29 cellular contexts compared by ENCODE assay signal in the genomic region with DNA sequence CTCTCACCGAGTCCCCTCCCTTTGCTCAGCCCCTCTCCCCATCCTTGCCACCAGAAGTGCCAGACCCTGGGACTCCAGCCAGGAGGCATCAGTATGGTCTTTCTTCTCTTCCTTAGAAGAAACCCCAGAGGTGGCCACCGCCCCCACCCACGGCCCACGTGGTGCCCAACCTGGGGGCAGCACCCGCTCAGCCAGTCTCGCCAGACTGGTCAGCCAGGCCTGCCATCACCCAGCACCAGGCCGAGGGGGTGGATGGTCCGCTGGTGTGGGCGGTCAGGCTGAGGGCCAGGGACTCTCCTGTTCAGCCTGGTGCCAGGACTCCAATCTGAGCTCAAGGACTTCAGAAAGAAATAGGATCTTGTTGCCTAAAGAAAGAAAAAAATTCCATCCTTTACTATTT. TPM values are rescaled to one million over a fixed set of nuclear protein-coding genes. Genes with fewer than 3 reads are reported as not detected.
DNase-seq lines count a peak whose midpoint lies in the region; ATAC-seq, FAIRE-seq and TF ChIP-seq lines count a peak whose summit lies in the region.
"Had no signal": no experiment of that assay in that cellular context is flagged by ENCODE, and none has a peak within 500 bp of the region (broad histone marks: within the 10 kb centered on the region; RNA-seq: fewer than 3 reads in every experiment).

No MANE protein-coding gene starts in this region.

- H3K4me2 ChIP-seq in HepG2 (ENCODE audit: low read depth, low read length) = no peak overlapping the region
- H3K4me2 ChIP-seq: SK-N-SH had no signal

- no peak overlapping the region for H3K27ac ChIP-seq in right lobe of liver
- H3K27ac ChIP-seq in HepG2 (ENCODE audit: extremely low read length, insufficient read depth, low read length) = no peak overlapping the region
- no peak overlapping the region for H3K27ac ChIP-seq in upper lobe of right lung
- H3K27ac ChIP-seq: dorsolateral prefrontal cortex, HL-60 had no signal

- TF ChIP-seq RAD21 in HepG2 (CRISPR knock-in tag; IDR thresholded peaks at IDR 0.05) = no peak

- no peaks in the 10 kb centered on the region for H3K9me3 Mint-ChIP-seq in activated CD4-positive, alpha-beta memory T cell treated with anti-CD3 and anti-CD28 coated beads, Interleukin-2, amount 10 ng/mL, durations not matched to agents 7 days and 5 days
- H3K9me3 Mint-ChIP-seq: activated naive CD8-positive, alpha-beta T cell treated with anti-CD3 and anti-CD28 coated beads, Interleukin-2, amount 50 U/mL, for 24 hours; stimulated activated naive CD8-positive, alpha-beta T cell treated with anti-CD3 and anti-CD28 coated beads, Interleukin-15, amount 100 ng/mL, for 72 hours had no signal

- CTCF ChIA-PET in HepG2 (lab: Yijun Ruan, JAX; ENCODE audit: low intra/inter-chr PET ratio, low total read pairs) = no interaction called here
- CTCF ChIA-PET in activated CD4-positive, alpha-beta memory T cell treated with anti-CD3 and anti-CD28 coated beads, Interleukin-2, amount 10 ng/mL, durations not matched to agents 7 days and 5 days (lab: Charles Lee) = interaction anchor here (1.6 to 3.9 kb wide), 2 partner anchors 13 to 31 kb away, joined by 5 to 39 read pairs; no protein-coding TSS in a partner anchor

- intact Hi-C loops in right lobe of liver (cut with DNase I) (no loop called here), HepG2 (cut with micrococcal nuclease; ENCODE audit: unreplicated experiment) (no loop called here), mucosa of descending colon (cut with DNase I, micrococcal nuclease) (no loop called here), upper lobe of right lung (cut with DNase I) (no loop called here)

- no peak overlapping the region for H3K4me3 Mint-ChIP-seq in T-helper 17 cell
- H3K4me3 Mint-ChIP-seq in activated CD4-positive, alpha-beta memory T cell treated with anti-CD3 and anti-CD28 coated beads, Interleukin-2, amount 10 ng/mL, durations not matched to agents 7 days and 5 days = no peak overlapping the region
- H3K4me3 Mint-ChIP-seq: activated naive CD8-positive, alpha-beta T cell treated with anti-CD3 and anti-CD28 coated beads, Interleukin-2, amount 50 U/mL, for 24 hours; stimulated activated naive CD8-positive, alpha-beta T cell treated with anti-CD3 and anti-CD28 coated beads, Interleukin-15, amount 100 ng/mL, for 72 hours had no signal

- no peak for TF ChIP-seq CTCF in right lobe of liver (IDR thresholded peaks at IDR 0.05)
- TF ChIP-seq CTCF in HepG2 (CRISPR knock-in tag; IDR thresholded peaks at IDR 0.05) = no peak
- TF ChIP-seq CTCF in mucosa of descending colon (IDR thresholded peaks at IDR 0.05) = no peak
- TF ChIP-seq CTCF in upper lobe of right lung (IDR thresholded peaks at IDR 0.05) = no peak

- BruUV-seq in HepG2 (replicated peaks; lab: Mats Ljungman, UMichigan) = no TSS peak

- H3K9ac ChIP-seq in HepG2 (ENCODE audit: insufficient read depth, low read depth, low read length) = no peak overlapping the region
- H3K9ac ChIP-seq: SK-N-SH had no signal

- TF ChIP-seq POLR2A in right lobe of liver (IDR thresholded peaks at IDR 0.05) (no peak), HepG2 (IDR thresholded peaks at IDR 0.05; ENCODE audit: insufficient read depth in 1 of 2, low read depth in 2 of 2, low read length in 2 of 2) (no peak)

- H3K79me2 ChIP-seq in HepG2 (ENCODE audit: insufficient read depth, low read length) = no peaks in the 10 kb centered on the region

- WGBS in right lobe of liver (ENCODE audit: insufficient coverage, low coverage, low lambda C conversion rate, missing lambda C conversion rate) = 89% methylated on average over 1 of the region's 9 CpGs
- WGBS in HepG2 (ENCODE audit: low lambda C conversion rate) = 35% methylated on average over 6 of the region's 9 CpGs

- H4K20me1 ChIP-seq in HepG2 (ENCODE audit: insufficient read depth, low read length) = no peaks in the 10 kb centered on the region

- H3K4me1 ChIP-seq in right lobe of liver (peaks cover 0 to 8% (median 2%) of the 10 kb centered on the region in 4 donors), HepG2 (ENCODE audit: insufficient read depth, low read length) (peaks cover 54% of the 10 kb centered on the region), mucosa of descending colon (ENCODE audit: low read depth) (peaks cover 41% of the 10 kb centered on the region), upper lobe of right lung (peaks cover 10% of the 10 kb centered on the region)

- H3K4me1 Mint-ChIP-seq in T-helper 17 cell = peaks cover 30% of the 10 kb centered on the region
- H3K4me1 Mint-ChIP-seq in activated CD4-positive, alpha-beta memory T cell treated with anti-CD3 and anti-CD28 coated beads, Interleukin-2, amount 10 ng/mL, durations not matched to agents 7 days and 5 days = peaks cover 32% of the 10 kb centered on the region

- H3K36me3 Mint-ChIP-seq in T-helper 17 cell (ENCODE audit: low read depth) = no peaks in the 10 kb centered on the region
- H3K36me3 Mint-ChIP-seq in activated CD4-positive, alpha-beta memory T cell treated with anti-CD3 and anti-CD28 coated beads, Interleukin-2, amount 10 ng/mL, durations not matched to agents 7 days and 5 days (ENCODE audit: low read depth) = no peaks in the 10 kb centered on the region

- no peak overlapping the region for H3K4me3 ChIP-seq in right lobe of liver
- H3K4me3 ChIP-seq in HepG2 (replicated peaks in 1 of 3; ENCODE audit: insufficient read depth in 1 of 3, low read depth in 2 of 3, low read length in 3 of 3) = no peak overlapping the region
- H3K4me3 ChIP-seq in mucosa of descending colon = no peak overlapping the region
- no peak overlapping the region for H3K4me3 ChIP-seq in upper lobe of right lung
- H3K4me3 ChIP-seq: dorsolateral prefrontal cortex, HAP-1, skin epidermis had no signal

- no peak for TF ChIP-seq EP300 in HepG2 (IDR thresholded peaks at IDR 0.05; ENCODE audit: low read depth in 2 of 2, low read length in 2 of 2)
- no peak for TF ChIP-seq EP300 in HepG2 (CRISPR knock-in tag; IDR thresholded peaks at IDR 0.05; ENCODE audit: borderline replicate concordance)

- peak in 2 of 3 donors; percentile 20 to 59 for DNase-seq in right lobe of liver
- DNase-seq in HepG2 (ENCODE audit: low spot score) = no peak
- DNase-seq in T-helper 17 cell = no peak
- peak in 2 of 3 donors; percentile 42 to 60 for DNase-seq in mucosa of descending colon
- DNase-seq in upper lobe of right lung = peak; percentile 73
- no peak for DNase-seq in activated CD4-positive, alpha-beta memory T cell treated with anti-CD3 and anti-CD28 coated beads, Interleukin-2, amount 10 ng/mL, durations not matched to agents 7 days and 5 days
- DNase-seq: activated CD4-positive, alpha-beta T cell treated with anti-CD3 and anti-CD28 coated beads for 4 hours; activated naive CD8-positive, alpha-beta T cell treated with anti-CD3 and anti-CD28 coated beads, Interleukin-2, amount 50 U/mL, for 24 hours; activated T-cell treated with anti-CD3 and anti-CD28 coated beads, Interleukin-2, amount 50 U/mL, for 48 hours; BE2C; cerebellar nuclear complex; COR-L47; dorsolateral prefrontal cortex; GDM1; hippocampal formation; NCI-H1105; NCI-H2029; NCI-H774; nucleus accumbens; SK-N-SH; stimulated activated naive CD8-positive, alpha-beta T cell treated with anti-CD3 and anti-CD28 coated beads, Interleukin-15, amount 100 ng/mL, for 72 hours; T-helper 2 cell had no signal

- H3K27me3 ChIP-seq in right lobe of liver (no peaks in the 10 kb centered on the region), HepG2 (ENCODE audit: control insufficient read depth in 1 of 2, insufficient read depth in 2 of 2, low read length in 2 of 2) (peaks cover 0 to 31% of the 10 kb centered on the region in 2 experiments; a peak in 3 of 5 replicates), upper lobe of right lung (no peaks in the 10 kb centered on the region)
- H3K27me3 ChIP-seq: BE2C, dorsolateral prefrontal cortex had no signal

- no peak overlapping the region for H2AFZ ChIP-seq in HepG2 (ENCODE audit: low read length)

- ATAC-seq in right lobe of liver = no peak
- no peak for ATAC-seq in HepG2
- ATAC-seq in T-helper 17 cell = no peak
- ATAC-seq in mucosa of descending colon = no peak
- no peak for ATAC-seq in upper lobe of right lung
- ATAC-seq in HG03280 (IDR thresholded peaks at IDR 0.05; ENCODE audit: unreplicated experiment) = no peak
- ATAC-seq in HG02852 (IDR thresholded peaks at IDR 0.05; ENCODE audit: unreplicated experiment) = no peak
- ATAC-seq: activated naive CD8-positive, alpha-beta T cell treated with anti-CD3 and anti-CD28 coated beads, Interleukin-2, amount 50 U/mL, for 24 hours; stimulated activated naive CD8-positive, alpha-beta T cell treated with anti-CD3 and anti-CD28 coated beads, Interleukin-15, amount 100 ng/mL, for 72 hours had no signal

- no peak for FAIRE-seq in HepG2 (lab: Jason Lieb, UNC)
- FAIRE-seq: GM18507 had no signal

- in situ Hi-C loops in HepG2 (cut with HindIII; ENCODE audit: extremely low pct_ligation_motif_present, low pct_unique_long_range_greater_than_20kb) = no loop called here

- H3K36me3 ChIP-seq in right lobe of liver (no peaks in the 10 kb centered on the region), HepG2 (replicated peaks in 1 of 2; ENCODE audit: control insufficient read depth in 1 of 2, insufficient read depth in 2 of 2, low read length in 2 of 2) (no peaks in the 10 kb centered on the region), mucosa of descending colon (ENCODE audit: low read depth) (no peaks in the 10 kb centered on the region), upper lobe of right lung (no peaks in the 10 kb centered on the region)
- H3K36me3 ChIP-seq: BE2C, HAP-1 had no signal

- H3K27me3 Mint-ChIP-seq in T-helper 17 cell = peaks cover 7% of the 10 kb centered on the region
- H3K27me3 Mint-ChIP-seq in activated CD4-positive, alpha-beta memory T cell treated with anti-CD3 and anti-CD28 coated beads, Interleukin-2, amount 10 ng/mL, durations not matched to agents 7 days and 5 days = peaks cover 10% of the 10 kb centered on the region

- H3K27ac Mint-ChIP-seq in T-helper 17 cell = peak overlapping the region; percentile 9
- H3K27ac Mint-ChIP-seq in activated CD4-positive, alpha-beta memory T cell treated with anti-CD3 and anti-CD28 coated beads, Interleukin-2, amount 10 ng/mL, durations not matched to agents 7 days and 5 days = no peak overlapping the region
- H3K27ac Mint-ChIP-seq: activated naive CD8-positive, alpha-beta T cell treated with anti-CD3 and anti-CD28 coated beads, Interleukin-2, amount 50 U/mL, for 24 hours had no signal

- POLR2A ChIA-PET in HepG2 (lab: Yijun Ruan, JAX) = interaction anchor here (3.5 kb wide), 1 partner anchor 18 kb away, joined by 14 read pairs; a partner anchor contains a TSS
- POLR2A ChIA-PET in activated CD4-positive, alpha-beta memory T cell treated with anti-CD3 and anti-CD28 coated beads, Interleukin-2, amount 10 ng/mL, durations not matched to agents 7 days and 5 days (lab: Charles Lee) = no interaction called here

- H3K9me3 ChIP-seq in right lobe of liver (no peaks in the 10 kb centered on the region), HepG2 (ENCODE audit: low read length) (no peaks in the 10 kb centered on the region), T-helper 17 cell (ENCODE audit: control insufficient read depth, low read length, poor library complexity, severe bottlenecking) (no peaks in the 10 kb centered on the region), mucosa of descending colon (no peaks in the 10 kb centered on the region), upper lobe of right lung (no peaks in the 10 kb centered on the region)
- H3K9me3 ChIP-seq: BE2C, HAP-1, SK-N-SH had no signal

RNA-seq across cellular contexts. Expression of a gene that starts 5.8 kb away (rescaled TPM):
- total RNA-seq in right lobe of liver (1 to 10 TPM in 5 of 6 experiments, under 1 TPM in 1; 0.56 to 3.9 (median 1.3) TPM), HepG2 (2016; rRNA removed; fragmentation: Illumina TruSeq; extraction: Trizol) (9.4 and 28.2 TPM in 2 replicates), T-helper 17 cell (under 1 TPM; 0.17 to 0.23 TPM), mucosa of descending colon (1,000 to 10,000 TPM in 2 of 3 donors, 100 to 1,000 TPM in 1; 450 to 1,208 (median 1,043) TPM), upper lobe of right lung (103 TPM)
- 4.3 and 4.7 TPM in 2 replicates for total RNA-seq in HepG2 (2016; cell fraction: cytosol; rRNA removed; fragmentation: Illumina TruSeq; extraction: Trizol; ENCODE audit: low read depth)
- total RNA-seq in HepG2 (2016; cell fraction: insoluble cytoplasmic fraction; rRNA removed; fragmentation: Illumina TruSeq; extraction: Trizol) = 9.9 and 28.5 TPM in 2 replicates
- total RNA-seq in HepG2 (2016; cell fraction: membrane; rRNA removed; fragmentation: Illumina TruSeq; extraction: Trizol) = 7.4 and 7.9 TPM in 2 replicates
- total RNA-seq in HepG2 (2016; cell fraction: nucleus; rRNA removed; fragmentation: Illumina TruSeq; extraction: Trizol) = 24.8 and 28.9 TPM in 2 replicates
- polyA plus RNA-seq in HepG2 (2011; rRNA removed) = 35.7 and 47.4 TPM in 2 replicates
- 46.8 and 65.8 TPM in 2 replicates for polyA plus RNA-seq in HepG2 (2011; cell fraction: cytosol; rRNA removed)
- 34.9 and 35.5 TPM in 2 replicates for polyA plus RNA-seq in HepG2 (2011; cell fraction: nucleus; rRNA removed)
- polyA plus RNA-seq in HepG2 (2012) = 16.0 and 29.2 TPM in 2 replicates
- 2.9 and 3.1 TPM in 2 replicates for polyA plus RNA-seq in HepG2 (2016; cell fraction: cytosol; fragmentation: Illumina TruSeq; extraction: Trizol; ENCODE audit: low read depth)
- 8.7 and 9.9 TPM in 2 replicates for polyA plus RNA-seq in HepG2 (2016; cell fraction: insoluble cytoplasmic fraction; fragmentation: Illumina TruSeq; extraction: Trizol; ENCODE audit: low read depth)
- polyA plus RNA-seq in HepG2 (2016; cell fraction: membrane; fragmentation: Illumina TruSeq; extraction: Trizol; ENCODE audit: low read depth) = 3.9 and 4.0 TPM in 2 replicates
- 34.6 and 39.8 TPM in 2 replicates for polyA plus RNA-seq in HepG2 (2016; cell fraction: nucleus; fragmentation: Illumina TruSeq; extraction: Trizol; ENCODE audit: insufficient read depth, low read depth)
- 55.3 and 116 TPM in 2 replicates for polyA minus RNA-seq in HepG2 (2011; rRNA and poly(A)+ RNA removed; ENCODE audit: low replicate concordance)
- 39.1 and 50.4 TPM in 2 replicates for polyA minus RNA-seq in HepG2 (2011; cell fraction: cytosol; rRNA and poly(A)+ RNA removed)
- 8.5 and 9.7 TPM in 2 replicates for polyA minus RNA-seq in HepG2 (2011; cell fraction: nucleus; rRNA and poly(A)+ RNA removed)
- under 1 TPM in 1 of 2 experiments, not detected in 1; 0.10 TPM for total RNA-seq in activated CD4-positive, alpha-beta memory T cell treated with anti-CD3 and anti-CD28 coated beads, Interleukin-2, amount 10 ng/mL, durations not matched to agents 7 days and 5 days

RNA-seq across cellular contexts. Expression of a gene that starts 17.3 kb away (rescaled TPM):
- total RNA-seq in right lobe of liver = 1 to 10 TPM in 3 of 6 experiments, under 1 TPM in 3; 0.49 to 1.4 (median 1.0) TPM
- total RNA-seq in HepG2 (2016; rRNA removed; fragmentation: Illumina TruSeq; extraction: Trizol) = 1.2 and 2.0 TPM in 2 replicates
- 0.88 and 1.1 TPM in 2 replicates for total RNA-seq in HepG2 (2016; cell fraction: cytosol; rRNA removed; fragmentation: Illumina TruSeq; extraction: Trizol; ENCODE audit: low read depth)
- 1.3 and 1.7 TPM in 2 replicates for total RNA-seq in HepG2 (2016; cell fraction: insoluble cytoplasmic fraction; rRNA removed; fragmentation: Illumina TruSeq; extraction: Trizol)
- 0.77 and 1.5 TPM in 2 replicates for total RNA-seq in HepG2 (2016; cell fraction: membrane; rRNA removed; fragmentation: Illumina TruSeq; extraction: Trizol)
- 0.60 and 0.99 TPM in 2 replicates for total RNA-seq in HepG2 (2016; cell fraction: nucleus; rRNA removed; fragmentation: Illumina TruSeq; extraction: Trizol)
- polyA plus RNA-seq in HepG2 (2011; rRNA removed) = 3.0 and 3.6 TPM in 2 replicates
- polyA plus RNA-seq in HepG2 (2011; cell fraction: cytosol; rRNA removed) = 1.5 and 4.7 TPM in 2 replicates
- 3.3 and 4.0 TPM in 2 replicates for polyA plus RNA-seq in HepG2 (2011; cell fraction: nucleus; rRNA removed)
- 1.8 and 2.3 TPM in 2 replicates for polyA plus RNA-seq in HepG2 (2012)
- 1.4 and 1.7 TPM in 2 replicates for polyA plus RNA-seq in HepG2 (2016; cell fraction: cytosol; fragmentation: Illumina TruSeq; extraction: Trizol; ENCODE audit: low read depth)
- 0.83 and 1.6 TPM in 2 replicates for polyA plus RNA-seq in HepG2 (2016; cell fraction: insoluble cytoplasmic fraction; fragmentation: Illumina TruSeq; extraction: Trizol; ENCODE audit: low read depth)
- 0.92 and 1.7 TPM in 2 replicates for polyA plus RNA-seq in HepG2 (2016; cell fraction: membrane; fragmentation: Illumina TruSeq; extraction: Trizol; ENCODE audit: low read depth)
- 1.5 and 1.8 TPM in 2 replicates for polyA plus RNA-seq in HepG2 (2016; cell fraction: nucleus; fragmentation: Illumina TruSeq; extraction: Trizol; ENCODE audit: insufficient read depth, low read depth)
- polyA minus RNA-seq in HepG2 (2011; rRNA and poly(A)+ RNA removed; ENCODE audit: low replicate concordance) = 3.6 and 5.4 TPM in 2 replicates
- polyA minus RNA-seq in HepG2 (2011; cell fraction: cytosol; rRNA and poly(A)+ RNA removed) = 0.69 and 0.70 TPM in 2 replicates
- polyA minus RNA-seq in HepG2 (2011; cell fraction: nucleus; rRNA and poly(A)+ RNA removed) = 2.1 and 3.7 TPM in 2 replicates
- under 1 TPM; 0.73 to 0.85 TPM for total RNA-seq in T-helper 17 cell
- 1 to 10 TPM; 1.6 to 4.6 (median 2.4) TPM for total RNA-seq in mucosa of descending colon
- 2.3 TPM for total RNA-seq in upper lobe of right lung
- total RNA-seq in activated CD4-positive, alpha-beta memory T cell treated with anti-CD3 and anti-CD28 coated beads, Interleukin-2, amount 10 ng/mL, durations not matched to agents 7 days and 5 days = 1 to 10 TPM; 3.3 to 3.7 TPM

RNA-seq across cellular contexts. Expression of a gene that starts 36.0 kb away (rescaled TPM):
- total RNA-seq in right lobe of liver (not detected), HepG2 (2016; rRNA removed; fragmentation: Illumina TruSeq; extraction: Trizol) (not detected in 2 replicates), T-helper 17 cell (not detected), mucosa of descending colon (not detected), upper lobe of right lung (not detected)
- total RNA-seq in HepG2 (2016; cell fraction: cytosol; rRNA removed; fragmentation: Illumina TruSeq; extraction: Trizol; ENCODE audit: low read depth) = not detected in 2 replicates
- not detected in 2 replicates for total RNA-seq in HepG2 (2016; cell fraction: insoluble cytoplasmic fraction; rRNA removed; fragmentation: Illumina TruSeq; extraction: Trizol)
- total RNA-seq in HepG2 (2016; cell fraction: membrane; rRNA removed; fragmentation: Illumina TruSeq; extraction: Trizol) = not detected in 2 replicates
- total RNA-seq in HepG2 (2016; cell fraction: nucleus; rRNA removed; fragmentation: Illumina TruSeq; extraction: Trizol) = not detected in 2 replicates
- not detected in 2 replicates for polyA plus RNA-seq in HepG2 (2011; rRNA removed)
- polyA plus RNA-seq in HepG2 (2011; cell fraction: cytosol; rRNA removed) = not detected in 2 replicates
- not detected in 2 replicates for polyA plus RNA-seq in HepG2 (2011; cell fraction: nucleus; rRNA removed)
- polyA plus RNA-seq in HepG2 (2012) = not detected in 2 replicates
- not detected in 2 replicates for polyA plus RNA-seq in HepG2 (2016; cell fraction: cytosol; fragmentation: Illumina TruSeq; extraction: Trizol; ENCODE audit: low read depth)
- not detected in 2 replicates for polyA plus RNA-seq in HepG2 (2016; cell fraction: insoluble cytoplasmic fraction; fragmentation: Illumina TruSeq; extraction: Trizol; ENCODE audit: low read depth)
- polyA plus RNA-seq in HepG2 (2016; cell fraction: membrane; fragmentation: Illumina TruSeq; extraction: Trizol; ENCODE audit: low read depth) = not detected in 2 replicates
- not detected in 2 replicates for polyA plus RNA-seq in HepG2 (2016; cell fraction: nucleus; fragmentation: Illumina TruSeq; extraction: Trizol; ENCODE audit: insufficient read depth, low read depth)
- polyA minus RNA-seq in HepG2 (2011; rRNA and poly(A)+ RNA removed; ENCODE audit: low replicate concordance) = 1.4 TPM in 1 of 2 replicates, not detected in the other
- polyA minus RNA-seq in HepG2 (2011; cell fraction: cytosol; rRNA and poly(A)+ RNA removed) = not detected in 2 replicates
- not detected in 2 replicates for polyA minus RNA-seq in HepG2 (2011; cell fraction: nucleus; rRNA and poly(A)+ RNA removed)
- total RNA-seq in activated CD4-positive, alpha-beta memory T cell treated with anti-CD3 and anti-CD28 coated beads, Interleukin-2, amount 10 ng/mL, durations not matched to agents 7 days and 5 days = not detected
- total RNA-seq: mesenteric fat pad had no signal

RNA-seq across cellular contexts. Expression of a gene that starts 54.9 kb away (rescaled TPM):
- total RNA-seq in right lobe of liver (10 to 100 TPM; 16.1 to 37.3 (median 19.9) TPM), HepG2 (2016; rRNA removed; fragmentation: Illumina TruSeq; extraction: Trizol) (0.31 TPM in 1 of 2 replicates, not detected in the other), T-helper 17 cell (not detected), mucosa of descending colon (100 to 1,000 TPM; 229 to 621 (median 534) TPM), upper lobe of right lung (11.8 TPM)
- 0.40 TPM in 1 of 2 replicates, not detected in the other for total RNA-seq in HepG2 (2016; cell fraction: cytosol; rRNA removed; fragmentation: Illumina TruSeq; extraction: Trizol; ENCODE audit: low read depth)
- 0.32 TPM in 1 of 2 replicates, not detected in the other for total RNA-seq in HepG2 (2016; cell fraction: insoluble cytoplasmic fraction; rRNA removed; fragmentation: Illumina TruSeq; extraction: Trizol)
- 0.19 TPM in 1 of 2 replicates, not detected in the other for total RNA-seq in HepG2 (2016; cell fraction: membrane; rRNA removed; fragmentation: Illumina TruSeq; extraction: Trizol)
- total RNA-seq in HepG2 (2016; cell fraction: nucleus; rRNA removed; fragmentation: Illumina TruSeq; extraction: Trizol) = 0.40 and 0.50 TPM in 2 replicates
- polyA plus RNA-seq in HepG2 (2011; rRNA removed) = 0.51 and 0.59 TPM in 2 replicates
- polyA plus RNA-seq in HepG2 (2011; cell fraction: cytosol; rRNA removed) = 0.59 and 1.2 TPM in 2 replicates
- 0.71 and 1.2 TPM in 2 replicates for polyA plus RNA-seq in HepG2 (2011; cell fraction: nucleus; rRNA removed)
- 1.0 and 1.2 TPM in 2 replicates for polyA plus RNA-seq in HepG2 (2012)
- 0.24 and 0.34 TPM in 2 replicates for polyA plus RNA-seq in HepG2 (2016; cell fraction: cytosol; fragmentation: Illumina TruSeq; extraction: Trizol; ENCODE audit: low read depth)
- 0.24 and 0.32 TPM in 2 replicates for polyA plus RNA-seq in HepG2 (2016; cell fraction: insoluble cytoplasmic fraction; fragmentation: Illumina TruSeq; extraction: Trizol; ENCODE audit: low read depth)
- polyA plus RNA-seq in HepG2 (2016; cell fraction: membrane; fragmentation: Illumina TruSeq; extraction: Trizol; ENCODE audit: low read depth) = 0.38 and 0.39 TPM in 2 replicates
- 0.49 and 1.4 TPM in 2 replicates for polyA plus RNA-seq in HepG2 (2016; cell fraction: nucleus; fragmentation: Illumina TruSeq; extraction: Trizol; ENCODE audit: insufficient read depth, low read depth)
- polyA minus RNA-seq in HepG2 (2011; rRNA and poly(A)+ RNA removed; ENCODE audit: low replicate concordance) = 0.26 and 0.98 TPM in 2 replicates
- polyA minus RNA-seq in HepG2 (2011; cell fraction: cytosol; rRNA and poly(A)+ RNA removed) = 0.49 and 1.1 TPM in 2 replicates
- polyA minus RNA-seq in HepG2 (2011; cell fraction: nucleus; rRNA and poly(A)+ RNA removed) = not detected in 2 replicates
- not detected for total RNA-seq in activated CD4-positive, alpha-beta memory T cell treated with anti-CD3 and anti-CD28 coated beads, Interleukin-2, amount 10 ng/mL, durations not matched to agents 7 days and 5 days
- total RNA-seq: mesenteric fat pad had no signal

Comparison
In these comparisons a context has a peak if more than half of its experiments do, and no peak if none do; other contexts are left out.
1. DNase-seq: peak in right lobe of liver (2 of 3), mucosa of descending colon (2 of 3) and upper lobe of right lung (single experiment); none in HepG2 (single experiment), T-helper 17 cell (0 of 3) and activated CD4-positive, alpha-beta memory T cell treated with anti-CD3 and anti-CD28 coated beads, Interleukin-2, amount 10 ng/mL, durations not matched to agents 7 days and 5 days (single experiment).